25 cellular contexts compared by ENCODE assay signal in genomic region chr14:21419528-21419927, GRCh38. TPM values are rescaled to one million over a fixed set of nuclear protein-coding genes. Genes with fewer than 3 reads are reported as not detected.
DNase-seq lines count a peak whose midpoint lies in the region; ATAC-seq, FAIRE-seq and TF ChIP-seq lines count a peak whose summit lies in the region.
"Had no signal": no experiment of that assay in that cellular context is flagged by ENCODE, and none has a peak within 500 bp of the region (broad histone marks: within the 10 kb centered on the region; RNA-seq: fewer than 3 reads in every experiment).

No MANE protein-coding gene starts in this region.

- no peak overlapping the region for H3K4me3 Mint-ChIP-seq in stimulated activated naive CD8-positive, alpha-beta T cell treated with anti-CD3 and anti-CD28 coated beads, Interleukin-15, amount 100 ng/mL, for 72 hours
- H3K4me3 Mint-ChIP-seq in T-helper 17 cell: no peak overlapping the region
- no peak overlapping the region for H3K4me3 Mint-ChIP-seq in activated T-cell treated with anti-CD3 and anti-CD28 coated beads, Interleukin-2, amount 50 U/mL, for 4 hours
- H3K4me3 Mint-ChIP-seq: CD14-positive monocyte; CD4-positive, alpha-beta T cell; CD8-positive, alpha-beta memory T cell had no signal

- no peak overlapping the region for H2AFZ ChIP-seq in HepG2 (ENCODE audit: low read length)

- H3K4me1 Mint-ChIP-seq in stimulated activated naive CD8-positive, alpha-beta T cell treated with anti-CD3 and anti-CD28 coated beads, Interleukin-15, amount 100 ng/mL, for 72 hours: peaks cover 11% of the 10 kb centered on the region
- peaks cover 3% of the 10 kb centered on the region for H3K4me1 Mint-ChIP-seq in T-helper 17 cell
- H3K4me1 Mint-ChIP-seq in activated T-cell treated with anti-CD3 and anti-CD28 coated beads, Interleukin-2, amount 50 U/mL, for 4 hours (ENCODE audit: low read depth): peaks cover 2% of the 10 kb centered on the region
- H3K4me1 Mint-ChIP-seq: CD14-positive monocyte had no signal

- TF ChIP-seq CTCF in HepG2 (CRISPR knock-in tag; IDR thresholded peaks at IDR 0.05): no peak

- no peak for FAIRE-seq in HepG2 (lab: Jason Lieb, UNC)
- FAIRE-seq: A549, D721Med, GM12878, H54 had no signal

- POLR2A ChIA-PET in HepG2 (lab: Yijun Ruan, JAX): no interaction called here

- no peak for TF ChIP-seq POLR2A in HepG2 (IDR thresholded peaks at IDR 0.05; ENCODE audit: insufficient read depth in 1 of 2, low read depth in 2 of 2, low read length in 2 of 2)

- no peak overlapping the region for H3K27ac ChIP-seq in HepG2 (ENCODE audit: extremely low read length, insufficient read depth, low read length)
- H3K27ac ChIP-seq: A549; BLaER1 treated with 17β-estradiol and CSF1 and Interleukin-3, amounts not matched to agents 10 nM and 100 nM had no signal

- H3K27me3 Mint-ChIP-seq in stimulated activated naive CD8-positive, alpha-beta T cell treated with anti-CD3 and anti-CD28 coated beads, Interleukin-15, amount 100 ng/mL, for 72 hours: no peaks in the 10 kb centered on the region
- H3K27me3 Mint-ChIP-seq in T-helper 17 cell: no peaks in the 10 kb centered on the region
- no peaks in the 10 kb centered on the region for H3K27me3 Mint-ChIP-seq in activated T-cell treated with anti-CD3 and anti-CD28 coated beads, Interleukin-2, amount 50 U/mL, for 4 hours (ENCODE audit: low read depth)
- H3K27me3 Mint-ChIP-seq: CD4-positive, alpha-beta T cell; CD8-positive, alpha-beta memory T cell had no signal

- H3K9ac ChIP-seq in HepG2 (ENCODE audit: insufficient read depth, low read depth, low read length): no peak overlapping the region

- no peak for TF ChIP-seq RAD21 in HepG2 (CRISPR knock-in tag; IDR thresholded peaks at IDR 0.05)

- intact Hi-C loops in HepG2 (cut with micrococcal nuclease; ENCODE audit: unreplicated experiment): no loop called here

- H3K4me3 ChIP-seq in HepG2 (replicated peaks in 1 of 3; ENCODE audit: insufficient read depth in 1 of 3, low read depth in 2 of 3, low read length in 3 of 3) (no peak overlapping the region), MG63 (no peak overlapping the region)
- H3K4me3 ChIP-seq: A549; BLaER1 treated with 17β-estradiol and CSF1 and Interleukin-3, amounts not matched to agents 10 nM and 100 nM; GM12878 had no signal

- no peak overlapping the region for H3K4me2 ChIP-seq in HepG2 (ENCODE audit: low read depth, low read length)
- H3K4me2 ChIP-seq: A549; BLaER1 treated with 17β-estradiol and CSF1 and Interleukin-3, amounts not matched to agents 10 nM and 100 nM had no signal

- H3K36me3 ChIP-seq in HepG2 (replicated peaks in 1 of 2; ENCODE audit: control insufficient read depth in 1 of 2, insufficient read depth in 2 of 2, low read length in 2 of 2): peaks cover 34 to 64% of the 10 kb centered on the region in 2 experiments
- peaks cover 30% of the 10 kb centered on the region for H3K36me3 ChIP-seq in MG63

- H3K9me3 ChIP-seq in T-helper 17 cell (ENCODE audit: control insufficient read depth, low read length, poor library complexity, severe bottlenecking) (no peaks in the 10 kb centered on the region), HepG2 (ENCODE audit: low read length) (no peaks in the 10 kb centered on the region), MG63 (no peaks in the 10 kb centered on the region)
- H3K9me3 ChIP-seq: A549; BE2C; BLaER1 treated with 17β-estradiol and CSF1 and Interleukin-3, amounts not matched to agents 10 nM and 100 nM had no signal

- no peak for ATAC-seq in stimulated activated naive CD8-positive, alpha-beta T cell treated with anti-CD3 and anti-CD28 coated beads, Interleukin-15, amount 100 ng/mL, for 72 hours
- no peak for ATAC-seq in stimulated activated naive CD8-positive, alpha-beta T cell treated with anti-CD3 and anti-CD28 coated beads, Interleukin-15, Interleukin-2, amounts not matched to agents 100 U/mL and 50 U/mL, for 24 hours
- ATAC-seq in T-helper 17 cell: no peak
- peak; percentile 49 for ATAC-seq in HepG2
- no peak for ATAC-seq in activated T-cell treated with anti-CD3 and anti-CD28 coated beads, Interleukin-2, amount 50 U/mL, for 4 hours
- ATAC-seq: A549, GM12878 had no signal

- H3K36me3 Mint-ChIP-seq in T-helper 17 cell (ENCODE audit: low read depth): peaks cover 3% of the 10 kb centered on the region
- H3K36me3 Mint-ChIP-seq in activated T-cell treated with anti-CD3 and anti-CD28 coated beads, Interleukin-2, amount 50 U/mL, for 4 hours (ENCODE audit: insufficient read depth): peaks cover 26% of the 10 kb centered on the region

- H3K27me3 ChIP-seq in HepG2 (ENCODE audit: control insufficient read depth in 1 of 2, insufficient read depth in 2 of 2, low read length in 2 of 2) (no peaks in the 10 kb centered on the region), MG63 (no peaks in the 10 kb centered on the region)
- H3K27me3 ChIP-seq: BE2C; BLaER1 treated with 17β-estradiol and CSF1 and Interleukin-3, amounts not matched to agents 10 nM and 100 nM had no signal

- DNase-seq in stimulated activated naive CD8-positive, alpha-beta T cell treated with anti-CD3 and anti-CD28 coated beads, Interleukin-15, amount 100 ng/mL, for 72 hours: no peak
- DNase-seq in stimulated activated naive CD8-positive, alpha-beta T cell treated with anti-CD3 and anti-CD28 coated beads, Interleukin-15, Interleukin-2, amounts not matched to agents 100 U/mL and 50 U/mL, for 24 hours: no peak
- DNase-seq in T-helper 17 cell (no peak), HepG2 (ENCODE audit: low spot score) (no peak), T1000 (lab: John Stamatoyannopoulos, UW) (no peak), MG63 (no peak)
- DNase-seq in activated T-cell treated with anti-CD3 and anti-CD28 coated beads, Interleukin-2, amount 50 U/mL, for 4 hours: no peak
- DNase-seq: 8988T; ACHN; AML-193; BE2C; CD4-positive, alpha-beta T cell; CD8-positive, alpha-beta memory T cell; DMS 273 treated with DMSO at 0.1 percent for 48 hours; DMS79; EL; GDM1; GOT3; HCEC 1CT had no signal

- H3K9me3 Mint-ChIP-seq in stimulated activated naive CD8-positive, alpha-beta T cell treated with anti-CD3 and anti-CD28 coated beads, Interleukin-15, amount 100 ng/mL, for 72 hours: no peaks in the 10 kb centered on the region
- H3K9me3 Mint-ChIP-seq in activated T-cell treated with anti-CD3 and anti-CD28 coated beads, Interleukin-2, amount 50 U/mL, for 4 hours: no peaks in the 10 kb centered on the region
- H3K9me3 Mint-ChIP-seq: CD14-positive monocyte; CD4-positive, alpha-beta T cell; CD8-positive, alpha-beta memory T cell had no signal

- no TSS peak for BruUV-seq in HepG2 (replicated peaks; lab: Mats Ljungman, UMichigan)

- peak overlapping the region; percentile 20 to 54 for H3K27ac Mint-ChIP-seq in stimulated activated naive CD8-positive, alpha-beta T cell treated with anti-CD3 and anti-CD28 coated beads, Interleukin-15, amount 100 ng/mL, for 72 hours
- H3K27ac Mint-ChIP-seq in T-helper 17 cell: peak overlapping the region; percentile 37
- H3K27ac Mint-ChIP-seq: CD4-positive, alpha-beta T cell had no signal

- H3K4me1 ChIP-seq in HepG2 (ENCODE audit: insufficient read depth, low read length): no peaks in the 10 kb centered on the region
- H3K4me1 ChIP-seq: A549, BE2C had no signal

- in situ Hi-C loops in HepG2 (cut with HindIII; ENCODE audit: extremely low pct_ligation_motif_present, low pct_unique_long_range_greater_than_20kb): no loop called here

- H4K20me1 ChIP-seq in HepG2 (ENCODE audit: insufficient read depth, low read length): no peaks in the 10 kb centered on the region; the same call in 1 of the 2 replicates

- no peak for TF ChIP-seq EP300 in HepG2 (IDR thresholded peaks at IDR 0.05; ENCODE audit: low read depth in 2 of 2, low read length in 2 of 2)
- TF ChIP-seq EP300 in HepG2 (CRISPR knock-in tag; IDR thresholded peaks at IDR 0.05; ENCODE audit: borderline replicate concordance): no peak

- CTCF ChIA-PET in HepG2 (lab: Yijun Ruan, JAX; ENCODE audit: low intra/inter-chr PET ratio, low total read pairs): no interaction called here

- no peaks in the 10 kb centered on the region for H3K79me2 ChIP-seq in HepG2 (ENCODE audit: insufficient read depth, low read length)

- 91% methylated on average over 5 of the region's 5 CpGs for WGBS in HepG2 (ENCODE audit: low lambda C conversion rate)

RNA-seq across cellular contexts. Expression of gene SUPT16H, which starts 35.7 kb away (rescaled TPM):
- 10 to 100 TPM; 47.5 to 50.7 TPM for total RNA-seq in T-helper 17 cell
- 230 and 340 TPM in 2 replicates for total RNA-seq in HepG2 (2016; rRNA removed; fragmentation: Illumina TruSeq; extraction: Trizol)
- total RNA-seq in HepG2 (2016; cell fraction: cytosol; rRNA removed; fragmentation: Illumina TruSeq; extraction: Trizol; ENCODE audit: low read depth): 21.3 and 25.1 TPM in 2 replicates
- 232 and 336 TPM in 2 replicates for total RNA-seq in HepG2 (2016; cell fraction: insoluble cytoplasmic fraction; rRNA removed; fragmentation: Illumina TruSeq; extraction: Trizol)
- 44.0 and 46.3 TPM in 2 replicates for total RNA-seq in HepG2 (2016; cell fraction: membrane; rRNA removed; fragmentation: Illumina TruSeq; extraction: Trizol)
- total RNA-seq in HepG2 (2016; cell fraction: nucleus; rRNA removed; fragmentation: Illumina TruSeq; extraction: Trizol): 152 and 166 TPM in 2 replicates
- polyA plus RNA-seq in HepG2 (2011; rRNA removed): 68.0 and 77.5 TPM in 2 replicates
- polyA plus RNA-seq in HepG2 (2011; cell fraction: cytosol; rRNA removed): 51.6 and 70.5 TPM in 2 replicates
- 46.1 and 56.7 TPM in 2 replicates for polyA plus RNA-seq in HepG2 (2011; cell fraction: nucleus; rRNA removed)
- polyA plus RNA-seq in HepG2 (2012): 78.2 and 103 TPM in 2 replicates
- 9.6 and 9.7 TPM in 2 replicates for polyA plus RNA-seq in HepG2 (2016; cell fraction: cytosol; fragmentation: Illumina TruSeq; extraction: Trizol; ENCODE audit: low read depth)
- polyA plus RNA-seq in HepG2 (2016; cell fraction: insoluble cytoplasmic fraction; fragmentation: Illumina TruSeq; extraction: Trizol; ENCODE audit: low read depth): 275 and 282 TPM in 2 replicates
- 21.9 and 25.5 TPM in 2 replicates for polyA plus RNA-seq in HepG2 (2016; cell fraction: membrane; fragmentation: Illumina TruSeq; extraction: Trizol; ENCODE audit: low read depth)
- polyA plus RNA-seq in HepG2 (2016; cell fraction: nucleus; fragmentation: Illumina TruSeq; extraction: Trizol; ENCODE audit: insufficient read depth, low read depth): 166 TPM in 2 replicates
- polyA minus RNA-seq in HepG2 (2011; rRNA and poly(A)+ RNA removed; ENCODE audit: low replicate concordance): 94.8 and 138 TPM in 2 replicates
- 56.2 and 58.5 TPM in 2 replicates for polyA minus RNA-seq in HepG2 (2011; cell fraction: cytosol; rRNA and poly(A)+ RNA removed)
- 102 and 106 TPM in 2 replicates for polyA minus RNA-seq in HepG2 (2011; cell fraction: nucleus; rRNA and poly(A)+ RNA removed)
- 100 to 1,000 TPM; 166 to 187 (median 173) TPM for total RNA-seq in activated T-cell treated with anti-CD3 and anti-CD28 coated beads, Interleukin-2, amount 50 U/mL, for 4 hours
- total RNA-seq in MG63 (2014; rRNA removed; shearing (Covaris generic); ENCODE audit: low replicate concordance): 27.0 and 32.0 TPM in 2 replicates

RNA-seq across cellular contexts. Expression of gene CHD8, which starts 36.4 kb away (rescaled TPM):
- total RNA-seq in T-helper 17 cell (100 to 1,000 TPM; 128 to 131 TPM), HepG2 (2016; rRNA removed; fragmentation: Illumina TruSeq; extraction: Trizol) (79.6 and 92.9 TPM in 2 replicates)
- 18.6 and 23.0 TPM in 2 replicates for total RNA-seq in HepG2 (2016; cell fraction: cytosol; rRNA removed; fragmentation: Illumina TruSeq; extraction: Trizol; ENCODE audit: low read depth)
- 76.5 and 78.0 TPM in 2 replicates for total RNA-seq in HepG2 (2016; cell fraction: insoluble cytoplasmic fraction; rRNA removed; fragmentation: Illumina TruSeq; extraction: Trizol)
- total RNA-seq in HepG2 (2016; cell fraction: membrane; rRNA removed; fragmentation: Illumina TruSeq; extraction: Trizol): 36.9 and 37.8 TPM in 2 replicates
- 104 and 115 TPM in 2 replicates for total RNA-seq in HepG2 (2016; cell fraction: nucleus; rRNA removed; fragmentation: Illumina TruSeq; extraction: Trizol)
- 35.1 and 43.9 TPM in 2 replicates for polyA plus RNA-seq in HepG2 (2011; rRNA removed)
- polyA plus RNA-seq in HepG2 (2011; cell fraction: cytosol; rRNA removed): 23.3 and 26.1 TPM in 2 replicates
- polyA plus RNA-seq in HepG2 (2011; cell fraction: nucleus; rRNA removed): 90.8 and 104 TPM in 2 replicates
- polyA plus RNA-seq in HepG2 (2012): 55.5 and 57.3 TPM in 2 replicates
- 3.9 and 5.2 TPM in 2 replicates for polyA plus RNA-seq in HepG2 (2016; cell fraction: cytosol; fragmentation: Illumina TruSeq; extraction: Trizol; ENCODE audit: low read depth)
- polyA plus RNA-seq in HepG2 (2016; cell fraction: insoluble cytoplasmic fraction; fragmentation: Illumina TruSeq; extraction: Trizol; ENCODE audit: low read depth): 51.4 and 70.8 TPM in 2 replicates
- 10.4 and 13.2 TPM in 2 replicates for polyA plus RNA-seq in HepG2 (2016; cell fraction: membrane; fragmentation: Illumina TruSeq; extraction: Trizol; ENCODE audit: low read depth)
- polyA plus RNA-seq in HepG2 (2016; cell fraction: nucleus; fragmentation: Illumina TruSeq; extraction: Trizol; ENCODE audit: insufficient read depth, low read depth): 135 and 137 TPM in 2 replicates
- 108 and 125 TPM in 2 replicates for polyA minus RNA-seq in HepG2 (2011; rRNA and poly(A)+ RNA removed; ENCODE audit: low replicate concordance)
- polyA minus RNA-seq in HepG2 (2011; cell fraction: cytosol; rRNA and poly(A)+ RNA removed): 44.5 and 60.9 TPM in 2 replicates
- polyA minus RNA-seq in HepG2 (2011; cell fraction: nucleus; rRNA and poly(A)+ RNA removed): 110 and 124 TPM in 2 replicates
- total RNA-seq in activated T-cell treated with anti-CD3 and anti-CD28 coated beads, Interleukin-2, amount 50 U/mL, for 4 hours: 10 to 100 TPM; 82.1 to 84.1 (median 84.1) TPM
- 24.1 and 24.6 TPM in 2 replicates for total RNA-seq in MG63 (2014; rRNA removed; shearing (Covaris generic); ENCODE audit: low replicate concordance)

RNA-seq across cellular contexts. Expression of gene RAB2B, which starts 57.2 kb away (rescaled TPM):
- total RNA-seq in T-helper 17 cell (10 to 100 TPM; 35.3 to 42.6 TPM), HepG2 (2016; rRNA removed; fragmentation: Illumina TruSeq; extraction: Trizol) (36.0 and 46.4 TPM in 2 replicates)
- 9.7 and 10.7 TPM in 2 replicates for total RNA-seq in HepG2 (2016; cell fraction: cytosol; rRNA removed; fragmentation: Illumina TruSeq; extraction: Trizol; ENCODE audit: low read depth)
- 29.3 and 42.1 TPM in 2 replicates for total RNA-seq in HepG2 (2016; cell fraction: insoluble cytoplasmic fraction; rRNA removed; fragmentation: Illumina TruSeq; extraction: Trizol)
- 26.8 and 30.2 TPM in 2 replicates for total RNA-seq in HepG2 (2016; cell fraction: membrane; rRNA removed; fragmentation: Illumina TruSeq; extraction: Trizol)
- 35.7 and 39.8 TPM in 2 replicates for total RNA-seq in HepG2 (2016; cell fraction: nucleus; rRNA removed; fragmentation: Illumina TruSeq; extraction: Trizol)
- polyA plus RNA-seq in HepG2 (2011; rRNA removed): 55.6 and 60.6 TPM in 2 replicates
- 32.1 and 43.2 TPM in 2 replicates for polyA plus RNA-seq in HepG2 (2011; cell fraction: cytosol; rRNA removed)
- polyA plus RNA-seq in HepG2 (2011; cell fraction: nucleus; rRNA removed): 53.5 and 58.9 TPM in 2 replicates
- polyA plus RNA-seq in HepG2 (2012): 36.5 and 43.0 TPM in 2 replicates
- 3.4 and 4.3 TPM in 2 replicates for polyA plus RNA-seq in HepG2 (2016; cell fraction: cytosol; fragmentation: Illumina TruSeq; extraction: Trizol; ENCODE audit: low read depth)
- polyA plus RNA-seq in HepG2 (2016; cell fraction: insoluble cytoplasmic fraction; fragmentation: Illumina TruSeq; extraction: Trizol; ENCODE audit: low read depth): 32.9 and 33.9 TPM in 2 replicates
- polyA plus RNA-seq in HepG2 (2016; cell fraction: membrane; fragmentation: Illumina TruSeq; extraction: Trizol; ENCODE audit: low read depth): 10.6 and 11.5 TPM in 2 replicates
- polyA plus RNA-seq in HepG2 (2016; cell fraction: nucleus; fragmentation: Illumina TruSeq; extraction: Trizol; ENCODE audit: insufficient read depth, low read depth): 55.9 and 56.7 TPM in 2 replicates
- 17.0 and 37.3 TPM in 2 replicates for polyA minus RNA-seq in HepG2 (2011; rRNA and poly(A)+ RNA removed; ENCODE audit: low replicate concordance)
- polyA minus RNA-seq in HepG2 (2011; cell fraction: cytosol; rRNA and poly(A)+ RNA removed): 28.9 and 36.2 TPM in 2 replicates
- 60.9 and 74.0 TPM in 2 replicates for polyA minus RNA-seq in HepG2 (2011; cell fraction: nucleus; rRNA and poly(A)+ RNA removed)
- 10 to 100 TPM; 25.4 to 30.3 (median 25.9) TPM for total RNA-seq in activated T-cell treated with anti-CD3 and anti-CD28 coated beads, Interleukin-2, amount 50 U/mL, for 4 hours
- total RNA-seq in MG63 (2014; rRNA removed; shearing (Covaris generic); ENCODE audit: low replicate concordance): 6.5 and 7.2 TPM in 2 replicates

RNA-seq across cellular contexts. Expression of gene TOX4, which starts 57.5 kb away (rescaled TPM):
- total RNA-seq in T-helper 17 cell (100 to 1,000 TPM in 1 of 2 donors, 10 to 100 TPM in 1; 97.3 to 110 TPM), HepG2 (2016; rRNA removed; fragmentation: Illumina TruSeq; extraction: Trizol) (71.8 and 124 TPM in 2 replicates)
- total RNA-seq in HepG2 (2016; cell fraction: cytosol; rRNA removed; fragmentation: Illumina TruSeq; extraction: Trizol; ENCODE audit: low read depth): 15.2 and 16.0 TPM in 2 replicates
- total RNA-seq in HepG2 (2016; cell fraction: insoluble cytoplasmic fraction; rRNA removed; fragmentation: Illumina TruSeq; extraction: Trizol): 74.9 and 112 TPM in 2 replicates
- 36.1 and 44.6 TPM in 2 replicates for total RNA-seq in HepG2 (2016; cell fraction: membrane; rRNA removed; fragmentation: Illumina TruSeq; extraction: Trizol)
- total RNA-seq in HepG2 (2016; cell fraction: nucleus; rRNA removed; fragmentation: Illumina TruSeq; extraction: Trizol): 46.8 and 50.0 TPM in 2 replicates
- 147 and 163 TPM in 2 replicates for polyA plus RNA-seq in HepG2 (2011; rRNA removed)
- polyA plus RNA-seq in HepG2 (2011; cell fraction: cytosol; rRNA removed): 122 and 127 TPM in 2 replicates
- polyA plus RNA-seq in HepG2 (2011; cell fraction: nucleus; rRNA removed): 72.8 and 97.3 TPM in 2 replicates
- 72.0 and 83.5 TPM in 2 replicates for polyA plus RNA-seq in HepG2 (2012)
- polyA plus RNA-seq in HepG2 (2016; cell fraction: cytosol; fragmentation: Illumina TruSeq; extraction: Trizol; ENCODE audit: low read depth): 20.7 and 21.8 TPM in 2 replicates
- 130 and 137 TPM in 2 replicates for polyA plus RNA-seq in HepG2 (2016; cell fraction: insoluble cytoplasmic fraction; fragmentation: Illumina TruSeq; extraction: Trizol; ENCODE audit: low read depth)
- polyA plus RNA-seq in HepG2 (2016; cell fraction: membrane; fragmentation: Illumina TruSeq; extraction: Trizol; ENCODE audit: low read depth): 28.2 and 33.2 TPM in 2 replicates
- polyA plus RNA-seq in HepG2 (2016; cell fraction: nucleus; fragmentation: Illumina TruSeq; extraction: Trizol; ENCODE audit: insufficient read depth, low read depth): 65.1 and 77.3 TPM in 2 replicates
- polyA minus RNA-seq in HepG2 (2011; rRNA and poly(A)+ RNA removed; ENCODE audit: low replicate concordance): 259 and 369 TPM in 2 replicates
- polyA minus RNA-seq in HepG2 (2011; cell fraction: cytosol; rRNA and poly(A)+ RNA removed): 49.3 and 53.2 TPM in 2 replicates
- polyA minus RNA-seq in HepG2 (2011; cell fraction: nucleus; rRNA and poly(A)+ RNA removed): 61.0 and 67.8 TPM in 2 replicates
- total RNA-seq in activated T-cell treated with anti-CD3 and anti-CD28 coated beads, Interleukin-2, amount 50 U/mL, for 4 hours: 10 to 100 TPM; 76.8 to 97.1 (median 92.6) TPM
- total RNA-seq in MG63 (2014; rRNA removed; shearing (Covaris generic); ENCODE audit: low replicate concordance): 26.9 and 75.1 TPM in 2 replicates
